Comparison of ENCODE assay signal across 28 cellular contexts in the genomic region with DNA sequence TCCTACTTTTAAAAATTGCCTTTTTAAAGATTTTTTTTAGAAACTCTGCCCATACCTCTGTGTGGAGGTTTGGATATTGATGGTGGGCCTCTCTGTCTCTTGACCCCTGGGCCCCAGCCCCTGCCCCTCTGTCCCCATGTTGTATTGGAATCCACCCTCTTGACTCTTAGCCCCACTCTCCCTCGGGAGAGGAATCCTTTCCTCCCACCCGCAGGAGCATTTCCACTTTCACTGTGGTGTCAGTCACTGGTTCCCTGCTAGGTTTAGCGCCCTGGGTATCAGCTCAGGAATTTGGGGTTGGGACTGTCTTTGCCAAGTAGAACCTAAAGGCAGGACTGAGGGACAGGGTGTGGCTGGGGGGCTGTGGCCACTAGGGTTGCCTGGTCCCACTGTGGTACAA. TPM values are rescaled to one million over a fixed set of nuclear protein-coding genes. Genes with fewer than 3 reads are reported as not detected.
DNase-seq lines count a peak whose midpoint lies in the region; ATAC-seq and TF ChIP-seq lines count a peak whose summit lies in the region.
"Had no signal": no experiment of that assay in that cellular context is flagged by ENCODE, and none has a peak within 500 bp of the region (broad histone marks: within the 10 kb centered on the region; RNA-seq: fewer than 3 reads in every experiment).

No MANE protein-coding gene starts in this region.

- no peak for ATAC-seq in right cardiac atrium
- ATAC-seq in thoracic aorta (ENCODE audit: insufficient number of reproducible peaks, low FRiP score, low read depth), result no peak
- no peak for ATAC-seq in GM18861 (IDR thresholded peaks at IDR 0.05; ENCODE audit: unreplicated experiment)
- ATAC-seq: left colon had no signal

- no peak for TF ChIP-seq CTCF in cardiac muscle cell (IDR thresholded peaks at IDR 0.05; ENCODE audit: low read depth, low read length)
- no peak for TF ChIP-seq CTCF in esophagus muscularis mucosa (IDR thresholded peaks at IDR 0.05)
- no peak for TF ChIP-seq CTCF in thoracic aorta (IDR thresholded peaks at IDR 0.05)

- H3K4me2 ChIP-seq in trophoblast cell (ENCODE audit: low read length), result no peak overlapping the region
- H3K4me2 ChIP-seq: PC-9 had no signal

- H2AK5ac ChIP-seq in trophoblast cell (ENCODE audit: low read length), result no peak overlapping the region

- H3K36me3 ChIP-seq in cardiac muscle cell (peaks cover 39% of the 10 kb centered on the region), esophagus muscularis mucosa (peaks cover 25 to 46% (median 45%) of the 10 kb centered on the region in 4 donors), trophoblast cell (ENCODE audit: control insufficient read depth in 1 of 2, insufficient read depth in 2 of 2, low read length in 2 of 2) (peaks cover 53 to 55% of the 10 kb centered on the region in 2 experiments), thoracic aorta (peaks cover 45% of the 10 kb centered on the region)

- H3K4me1 ChIP-seq in cardiac muscle cell (ENCODE audit: low read depth), result peaks cover 33% of the 10 kb centered on the region
- H3K4me1 ChIP-seq in right cardiac atrium (ENCODE audit: control insufficient read depth, insufficient read depth, low read length), result peaks cover 2% of the 10 kb centered on the region
- H3K4me1 ChIP-seq in esophagus muscularis mucosa, result peaks cover 19 to 33% (median 26%) of the 10 kb centered on the region in 4 donors
- H3K4me1 ChIP-seq in trophoblast cell (ENCODE audit: control insufficient read depth in 1 of 2, insufficient read depth in 2 of 2, low read length in 2 of 2), result peaks cover 7 to 22% of the 10 kb centered on the region in 2 experiments
- H3K4me1 ChIP-seq in thoracic aorta (ENCODE audit: control insufficient read depth in 1 of 2, low read depth in 2 of 2), result peaks cover 18 to 77% of the 10 kb centered on the region in 2 donors
- H3K4me1 ChIP-seq: parathyroid adenoma had no signal

- H2BK12ac ChIP-seq in trophoblast cell (ENCODE audit: low read length), result no peak overlapping the region

- no peak for TF ChIP-seq POLR2A in esophagus muscularis mucosa (IDR thresholded peaks at IDR 0.05; ENCODE audit: low read depth)

- no peak overlapping the region for H3K23ac ChIP-seq in trophoblast cell (ENCODE audit: low read length)

- peak overlapping the region; percentile 35 for H3K4ac ChIP-seq in trophoblast cell (ENCODE audit: low read depth, low read length)

- DNase-seq in cardiac muscle cell (ENCODE audit: low read depth in 1 of 2, low spot score in 1 of 2), result no peak
- no peak for DNase-seq in right cardiac atrium
- DNase-seq in esophagus muscularis mucosa (ENCODE audit: extremely low spot score), result no peak
- DNase-seq in trophoblast cell, result no peak
- DNase-seq in thoracic aorta (ENCODE audit: low spot score), result no peak
- DNase-seq in DMS53 treated with DMSO at 0.1 percent for 48 hours (lab: John Stamatoyannopoulos, UW; ENCODE audit: unreplicated experiment), result no peak
- DNase-seq in NCI-H69 (lab: John Stamatoyannopoulos, UW), result no peak
- DNase-seq: activated CD4-positive, alpha-beta T cell treated with anti-CD3 and anti-CD28 coated beads, Interleukin-2, amount 50 U/mL, for 4 hours; activated naive CD4-positive, alpha-beta T cell treated with anti-CD3 and anti-CD28 coated beads, Interleukin-2, amount 10 ng/mL, durations not matched to agents 7 days and 5 days; AML-193; CD4-positive, alpha-beta memory T cell; EL; KG1; left colon; mammary epithelial cell; NCI-H1092 treated with DMSO at 0.1 percent for 48 hours; NCI-H1694 treated with DMSO at 0.1 percent for 48 hours; NCI-H526; nephron progenitor cell; PC-9; SK-N-SH; spleen; stimulated activated CD4-positive, alpha-beta T cell treated with anti-CD3 and anti-CD28 coated beads, Interleukin-4, amount 100 ng/mL, for 24 hours; testis had no signal

- no peak overlapping the region for H4K12ac ChIP-seq in trophoblast cell (ENCODE audit: low read depth, low read length)

- H3K27me3 ChIP-seq in cardiac muscle cell (no peaks in the 10 kb centered on the region), right cardiac atrium (ENCODE audit: control insufficient read depth, insufficient read depth) (no peaks in the 10 kb centered on the region), esophagus muscularis mucosa (no peaks in the 10 kb centered on the region), trophoblast cell (ENCODE audit: insufficient read depth, low read length) (no peaks in the 10 kb centered on the region), thoracic aorta (replicated peaks; ENCODE audit: insufficient read depth) (no peaks in the 10 kb centered on the region)
- H3K27me3 ChIP-seq: right atrium auricular region, spleen, testis, vagina had no signal

- H2BK5ac ChIP-seq in trophoblast cell (ENCODE audit: low read depth, low read length, poor library complexity), result no peak overlapping the region

- WGBS in right cardiac atrium, result 83% methylated on average over 3 of the region's 3 CpGs
- 94% methylated on average over 3 of the region's 3 CpGs for WGBS in esophagus muscularis mucosa
- WGBS in trophoblast cell (ENCODE audit: extremely low coverage, insufficient coverage, insufficient read length), result no CpG with 5 or more reads among the region's 3 CpGs

- H3K14ac ChIP-seq in trophoblast cell (ENCODE audit: low read length), result no peak overlapping the region

- H3K9me3 ChIP-seq in cardiac muscle cell (ENCODE audit: low read depth), result no peaks in the 10 kb centered on the region
- no peaks in the 10 kb centered on the region for H3K9me3 ChIP-seq in right cardiac atrium (ENCODE audit: control insufficient read depth, low read length)
- H3K9me3 ChIP-seq in esophagus muscularis mucosa, result no peaks in the 10 kb centered on the region
- no peaks in the 10 kb centered on the region for H3K9me3 ChIP-seq in trophoblast cell (ENCODE audit: insufficient read depth, low read depth, low read length)
- no peaks in the 10 kb centered on the region for H3K9me3 ChIP-seq in thoracic aorta
- H3K9me3 ChIP-seq: right atrium auricular region, SK-N-SH, spleen, testis, vagina had no signal

- H3K27ac ChIP-seq in cardiac muscle cell (peak overlapping the region; percentile 96), right cardiac atrium (ENCODE audit: low read length) (no peak overlapping the region), esophagus muscularis mucosa (replicated peaks in 1 of 4) (peak overlapping the region; percentile 68 to 75 (median 71)), trophoblast cell (ENCODE audit: low read depth, low read length) (no peak overlapping the region), thoracic aorta (peak overlapping the region; percentile 72 to 83)
- H3K27ac ChIP-seq: parathyroid adenoma, PC-9, testis had no signal

- peak overlapping the region; percentile 63 for H3K18ac ChIP-seq in trophoblast cell (ENCODE audit: low read length)

- intact Hi-C loops in right cardiac atrium (cut with DNase I), result no loop called here
- intact Hi-C loops in esophagus muscularis mucosa (cut with DNase I), result no loop called here

- peaks cover 2% of the 10 kb centered on the region for H3K79me1 ChIP-seq in trophoblast cell (ENCODE audit: low read length)

- TF ChIP-seq EP300 in esophagus muscularis mucosa (IDR thresholded peaks at IDR 0.05), result no peak

- no peak overlapping the region for H4K8ac ChIP-seq in trophoblast cell (ENCODE audit: low read depth, low read length)

- H4K91ac ChIP-seq in trophoblast cell (ENCODE audit: low read depth, low read length), result no peak overlapping the region

- H2BK120ac ChIP-seq in trophoblast cell (ENCODE audit: insufficient read depth, low read length, poor library complexity), result no peak overlapping the region

- no peak overlapping the region for H3K9ac ChIP-seq in trophoblast cell (ENCODE audit: low read length)
- H3K9ac ChIP-seq: parathyroid adenoma, SK-N-SH had no signal

- H3K79me2 ChIP-seq in trophoblast cell (ENCODE audit: control insufficient read depth, insufficient read depth, low read length, poor library complexity), result peaks cover 12% of the 10 kb centered on the region

- no peak overlapping the region for H2AFZ ChIP-seq in trophoblast cell (ENCODE audit: insufficient read depth, low read length, poor library complexity)
- H2AFZ ChIP-seq: parathyroid adenoma, PC-9 had no signal

- H3K4me3 ChIP-seq in cardiac muscle cell (no peak overlapping the region), right cardiac atrium (ENCODE audit: low read length) (no peak overlapping the region), esophagus muscularis mucosa (no peak overlapping the region), trophoblast cell (ENCODE audit: low read depth, low read length) (no peak overlapping the region), thoracic aorta (no peak overlapping the region)
- H3K4me3 ChIP-seq: PC-9, right atrium auricular region, spleen, testis, vagina had no signal

RNA-seq across cellular contexts. Expression of a gene that starts 10.1 kb away (rescaled TPM):
- total RNA-seq in cardiac muscle cell (47.6 and 55.8 TPM in 2 replicates), right cardiac atrium (10 to 100 TPM; 10.5 to 15.1 (median 11.7) TPM), esophagus muscularis mucosa (10 to 100 TPM; 22.4 to 49.1 (median 37.9) TPM), thoracic aorta (100 to 1,000 TPM; 151 to 311 TPM)
- polyA plus RNA-seq in cardiac muscle cell (37.1 and 47.6 TPM in 2 replicates), right cardiac atrium (11.2 TPM)
- polyA plus RNA-seq in trophoblast cell (2013), result 45.0 and 46.4 TPM in 2 replicates

Comparison
In these comparisons a context has a peak if more than half of its experiments do, and no peak if none do; other contexts are left out.
1. H3K27ac ChIP-seq: peak in cardiac muscle cell (single experiment), esophagus muscularis mucosa (4 of 4) and thoracic aorta (2 of 2); none in right cardiac atrium (single experiment) and trophoblast cell (single experiment).